14 cellular contexts compared by ENCODE assay signal in the genomic region with DNA sequence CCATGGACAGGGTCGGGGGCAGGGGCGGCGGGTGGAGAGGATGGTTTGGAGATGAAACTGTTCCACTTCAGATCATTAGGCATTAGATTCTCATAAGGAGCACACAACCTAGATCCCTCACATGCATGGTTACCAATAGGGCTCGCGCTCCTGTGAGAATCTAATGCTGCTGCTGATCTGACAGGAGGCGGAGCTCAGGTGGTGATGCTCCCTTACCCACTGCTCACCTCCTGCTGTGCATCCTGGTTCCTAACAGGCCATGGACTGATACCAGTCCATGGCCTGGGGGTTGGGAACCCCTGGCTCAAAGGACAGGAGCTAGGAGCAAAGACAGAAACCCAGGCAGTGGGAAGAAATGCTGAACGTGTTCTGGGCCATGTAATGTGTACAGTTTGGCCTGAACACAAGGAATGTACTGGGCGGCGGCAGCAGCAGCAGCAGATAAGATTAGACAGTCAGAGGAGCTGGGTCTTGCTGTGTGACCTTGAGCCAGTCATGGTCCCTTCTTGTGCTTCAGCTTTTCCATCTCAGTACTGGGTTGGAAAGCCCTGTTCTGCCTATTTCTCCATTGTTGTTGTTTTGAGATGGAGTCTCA.
"Had no signal": no experiment of that assay in that cellular context is flagged by ENCODE, and none has a peak within 500 bp of the region (broad histone marks: within the 10 kb centered on the region; RNA-seq: fewer than 3 reads in every experiment).

No MANE protein-coding gene starts in this region.

- H3K4me3 ChIP-seq: hepatocyte, tibial nerve, vagina had no signal

- H3K27ac Mint-ChIP-seq: activated CD8-positive, alpha-beta T cell treated with anti-CD3 and anti-CD28 coated beads, Interleukin-2, amount 10 ng/mL, durations not matched to agents 7 days and 5 days; activated naive CD8-positive, alpha-beta T cell treated with anti-CD3 and anti-CD28 coated beads, Interleukin-2, amount 50 U/mL, for 24 hours; T-helper 2 cell treated with Interferon-gamma antibody and Interleukin-4, amounts not matched to agents 5 μg/mL and 100 μg/mL, for 36 hours had no signal

- H3K4me2 ChIP-seq: hepatocyte had no signal

- H3K9me3 ChIP-seq: tibial nerve, vagina had no signal

- H2AFZ ChIP-seq: hepatocyte had no signal

- H3K4me1 ChIP-seq: vagina had no signal

- H3K27ac ChIP-seq: hepatocyte, tibial nerve, vagina had no signal

- H3K9me3 Mint-ChIP-seq: activated naive CD8-positive, alpha-beta T cell treated with anti-CD3 and anti-CD28 coated beads, Interleukin-2, amount 50 U/mL, for 24 hours; T-helper 2 cell treated with Interferon-gamma antibody and Interleukin-4, amounts not matched to agents 5 μg/mL and 100 μg/mL, for 36 hours had no signal

- H3K27me3 Mint-ChIP-seq: activated naive CD8-positive, alpha-beta T cell treated with anti-CD3 and anti-CD28 coated beads, Interleukin-2, amount 50 U/mL, for 24 hours had no signal

- DNase-seq: activated CD4-positive, alpha-beta T cell treated with anti-CD3 and anti-CD28 coated beads for 1 hour; activated CD8-positive, alpha-beta memory T cell treated with anti-CD3 and anti-CD28 coated beads, Interleukin-2, amount 50 U/mL, for 48 hours; activated CD8-positive, alpha-beta T cell treated with anti-CD3 and anti-CD28 coated beads, Interleukin-2, amount 10 ng/mL, durations not matched to agents 7 days and 5 days; activated naive CD4-positive, alpha-beta T cell treated with Interleukin-2 at 50 U/mL for 16 hours; activated naive CD8-positive, alpha-beta T cell treated with anti-CD3 and anti-CD28 coated beads, Interleukin-2, amount 50 U/mL, for 24 hours; caudate nucleus; cortex of kidney; effector CD8-positive, alpha-beta T cell; kidney glomerular epithelial cell; retina had no signal

- H3K4me3 Mint-ChIP-seq: activated CD8-positive, alpha-beta T cell treated with anti-CD3 and anti-CD28 coated beads, Interleukin-2, amount 10 ng/mL, durations not matched to agents 7 days and 5 days; activated naive CD8-positive, alpha-beta T cell treated with anti-CD3 and anti-CD28 coated beads, Interleukin-2, amount 50 U/mL, for 24 hours; T-helper 2 cell treated with Interferon-gamma antibody and Interleukin-4, amounts not matched to agents 5 μg/mL and 100 μg/mL, for 36 hours had no signal

- H3K79me2 ChIP-seq: hepatocyte had no signal

- ATAC-seq: activated CD8-positive, alpha-beta T cell treated with anti-CD3 and anti-CD28 coated beads, Interleukin-2, amount 10 ng/mL, durations not matched to agents 7 days and 5 days; activated naive CD8-positive, alpha-beta T cell treated with anti-CD3 and anti-CD28 coated beads, Interleukin-2, amount 50 U/mL, for 24 hours had no signal

- H3K36me3 ChIP-seq: tibial nerve, vagina had no signal
